ENCODE assay signal across 8 cellular contexts in genomic region chr4:154490589-154491340, GRCh38. TPM values are rescaled to one million over a fixed set of nuclear protein-coding genes. Genes with fewer than 3 reads are reported as not detected.
DNase-seq lines count a peak whose midpoint lies in the region; ATAC-seq and TF ChIP-seq lines count a peak whose summit lies in the region.

No MANE protein-coding gene starts in this region.

- H3K36me3 ChIP-seq in sigmoid colon, result no peaks in the 10 kb centered on the region

- WGBS in sigmoid colon, 2 donors, result 4 to 9% methylated on average over 76 of the region's 76 CpGs

- ATAC-seq in HG02623 (IDR thresholded peaks at IDR 0.05; ENCODE audit: unreplicated experiment) (peak; percentile 53), left cardiac atrium (peak; percentile 27 to 46)

- H3K4me1 ChIP-seq in sigmoid colon, result peaks cover 0 to 36% (median 19%) of the 10 kb centered on the region in 4 donors

- TF ChIP-seq POLR2A in sigmoid colon (IDR thresholded peaks at IDR 0.05), result no peak

- no peaks in the 10 kb centered on the region for H3K9me3 ChIP-seq in sigmoid colon

- no peak for TF ChIP-seq CTCF in VCaP (conservative IDR thresholded peaks at IDR 0.05)
- TF ChIP-seq CTCF in sigmoid colon (IDR thresholded peaks at IDR 0.05), result no peak

- H3K27ac ChIP-seq in VCaP (peak overlapping the region; percentile 36; the same call in 1 of the 2 replicates), sigmoid colon (peak overlapping the region in 3 of 4 donors; percentile 60 to 77 (median 76))

- TF ChIP-seq EP300 in sigmoid colon (IDR thresholded peaks at IDR 0.05), result no peak

- intact Hi-C loops in left cardiac atrium (cut with DNase I) (no loop called here), sigmoid colon (cut with DNase I) (loop anchor here (2.0 to 5.0 kb wide), 2 partner anchors 74 to 93 kb away; no protein-coding TSS in a partner anchor)

- peaks cover 0 to 10% (median 0%) of the 10 kb centered on the region in 3 donors for H3K27me3 ChIP-seq in sigmoid colon

- peak overlapping the region; percentile 46 to 57 (median 52) for H3K4me3 ChIP-seq in sigmoid colon

- DNase-seq in activated CD4-positive, CD25-positive, alpha-beta regulatory T cell treated with anti-CD3 and anti-CD28 coated beads, Interleukin-2, amount 50 U/mL, for 72 hours, result peak; percentile 31
- DNase-seq in activated CD4-positive, CD25-positive, alpha-beta regulatory T cell (lab: John Stamatoyannopoulos, UW), result no peak
- DNase-seq in left cardiac atrium, result no peak
- DNase-seq in sigmoid colon, result peak; percentile 68
- no peak for DNase-seq in AG08396 (ENCODE audit: low spot score)
- no peak for DNase-seq in COR-L47 (lab: John Stamatoyannopoulos, UW)

RNA-seq across cellular contexts. Expression of gene DCHS2, which starts 0.8 kb away (rescaled TPM):
- total RNA-seq in left cardiac atrium, result under 1 TPM in 1 of 2 donors, not detected in 1; 0.03 TPM
- 10 to 100 TPM; 13.6 to 24.1 (median 17.2) TPM for total RNA-seq in sigmoid colon
- under 1 TPM; under 0.01 to 0.61 (median under 0.01) TPM for polyA plus RNA-seq in sigmoid colon

RNA-seq across cellular contexts. Expression of gene PLRG1, which starts 59.4 kb away (rescaled TPM):
- total RNA-seq in left cardiac atrium (10 to 100 TPM; 43.2 to 51.0 TPM), sigmoid colon (10 to 100 TPM; 41.3 to 73.1 (median 44.8) TPM)
- polyA plus RNA-seq in sigmoid colon, result 10 to 100 TPM; 24.7 to 40.7 (median 34.8) TPM

Comparison
In these comparisons a context has a peak if more than half of its experiments do, and no peak if none do; other contexts are left out.
1. DNase-seq: peak in activated CD4-positive, CD25-positive, alpha-beta regulatory T cell treated with anti-CD3 and anti-CD28 coated beads, Interleukin-2, amount 50 U/mL, for 72 hours (single experiment) and sigmoid colon (single experiment); none in activated CD4-positive, CD25-positive, alpha-beta regulatory T cell (0 of 4), left cardiac atrium (single experiment), AG08396 (single experiment) and COR-L47 (single experiment).
2. RNA of gene DCHS2, which starts 0.8 kb away (total RNA-seq): 13.6 to 24.1 TPM in sigmoid colon; 0.03 TPM in left cardiac atrium; every median in the first group is over 10 times any median in the second.